ENCODE assay signal across 1 cellular context in the genomic region with DNA sequence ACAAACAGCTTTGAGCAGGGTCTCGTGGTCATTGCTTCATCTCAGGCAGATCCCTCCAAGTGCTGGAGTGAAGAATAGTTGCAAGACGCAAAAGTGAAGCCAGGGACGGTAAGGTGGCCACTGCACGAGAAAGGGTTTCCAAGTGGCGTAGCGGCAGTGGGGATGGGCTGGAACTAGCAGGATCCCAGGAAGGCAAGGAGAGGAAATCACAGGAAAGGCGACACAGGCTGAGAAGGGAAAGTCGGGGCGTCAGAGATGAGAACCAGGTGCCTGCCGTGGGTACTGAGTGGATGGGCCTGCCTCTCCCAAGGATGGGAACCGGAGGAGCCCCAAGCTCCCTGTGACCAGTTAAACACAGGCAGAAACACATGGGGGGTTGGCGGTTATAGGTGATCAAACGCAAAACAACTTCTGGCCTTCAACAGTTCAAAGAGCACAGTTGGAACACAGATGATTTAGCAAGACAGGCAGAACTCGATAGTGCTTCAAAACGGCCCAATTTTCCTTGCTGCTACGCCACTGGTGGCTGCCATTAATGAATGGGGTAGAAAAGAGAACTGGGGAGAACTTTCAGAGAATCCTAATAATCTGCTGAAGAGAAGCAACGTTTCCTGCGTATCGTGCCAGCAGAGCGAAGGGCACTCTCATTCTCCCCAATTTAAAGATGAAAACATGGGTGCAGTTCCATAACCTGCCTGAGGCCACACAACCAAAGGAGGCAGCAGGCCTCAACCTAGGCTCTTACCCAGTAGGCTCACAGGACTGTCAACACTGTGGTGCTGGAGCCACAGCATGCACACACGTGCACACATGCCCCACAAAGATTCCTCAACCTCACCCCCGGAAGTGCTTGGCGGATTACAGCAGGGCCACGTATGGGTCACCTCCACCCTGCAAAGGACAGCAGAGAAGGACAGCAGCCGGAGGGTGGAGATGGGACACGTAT.
TF ChIP-seq lines count a peak whose summit lies in the region.

No MANE protein-coding gene starts in this region.

TF ChIP-seq in HepG2, 621 proteins besides CTCF, POLR2A, EP300 and RAD21 (continued from another document and continues in another):
- TF ChIP-seq, protein P1, sequence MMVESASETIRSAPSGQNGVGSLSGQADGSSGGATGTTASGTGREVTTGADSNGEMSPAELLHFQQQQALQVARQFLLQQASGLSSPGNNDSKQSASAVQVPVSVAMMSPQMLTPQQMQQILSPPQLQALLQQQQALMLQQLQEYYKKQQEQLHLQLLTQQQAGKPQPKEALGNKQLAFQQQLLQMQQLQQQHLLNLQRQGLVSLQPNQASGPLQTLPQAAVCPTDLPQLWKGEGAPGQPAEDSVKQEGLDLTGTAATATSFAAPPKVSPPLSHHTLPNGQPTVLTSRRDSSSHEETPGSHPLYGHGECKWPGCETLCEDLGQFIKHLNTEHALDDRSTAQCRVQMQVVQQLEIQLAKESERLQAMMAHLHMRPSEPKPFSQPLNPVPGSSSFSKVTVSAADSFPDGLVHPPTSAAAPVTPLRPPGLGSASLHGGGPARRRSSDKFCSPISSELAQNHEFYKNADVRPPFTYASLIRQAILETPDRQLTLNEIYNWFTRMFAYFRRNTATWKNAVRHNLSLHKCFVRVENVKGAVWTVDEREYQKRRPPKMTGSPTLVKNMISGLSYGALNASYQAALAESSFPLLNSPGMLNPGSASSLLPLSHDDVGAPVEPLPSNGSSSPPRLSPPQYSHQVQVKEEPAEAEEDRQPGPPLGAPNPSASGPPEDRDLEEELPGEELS (CRISPR knock-in tag; IDR thresholded peaks at IDR 0.05), result peak; percentile 54
- TF ChIP-seq, protein P2, sequence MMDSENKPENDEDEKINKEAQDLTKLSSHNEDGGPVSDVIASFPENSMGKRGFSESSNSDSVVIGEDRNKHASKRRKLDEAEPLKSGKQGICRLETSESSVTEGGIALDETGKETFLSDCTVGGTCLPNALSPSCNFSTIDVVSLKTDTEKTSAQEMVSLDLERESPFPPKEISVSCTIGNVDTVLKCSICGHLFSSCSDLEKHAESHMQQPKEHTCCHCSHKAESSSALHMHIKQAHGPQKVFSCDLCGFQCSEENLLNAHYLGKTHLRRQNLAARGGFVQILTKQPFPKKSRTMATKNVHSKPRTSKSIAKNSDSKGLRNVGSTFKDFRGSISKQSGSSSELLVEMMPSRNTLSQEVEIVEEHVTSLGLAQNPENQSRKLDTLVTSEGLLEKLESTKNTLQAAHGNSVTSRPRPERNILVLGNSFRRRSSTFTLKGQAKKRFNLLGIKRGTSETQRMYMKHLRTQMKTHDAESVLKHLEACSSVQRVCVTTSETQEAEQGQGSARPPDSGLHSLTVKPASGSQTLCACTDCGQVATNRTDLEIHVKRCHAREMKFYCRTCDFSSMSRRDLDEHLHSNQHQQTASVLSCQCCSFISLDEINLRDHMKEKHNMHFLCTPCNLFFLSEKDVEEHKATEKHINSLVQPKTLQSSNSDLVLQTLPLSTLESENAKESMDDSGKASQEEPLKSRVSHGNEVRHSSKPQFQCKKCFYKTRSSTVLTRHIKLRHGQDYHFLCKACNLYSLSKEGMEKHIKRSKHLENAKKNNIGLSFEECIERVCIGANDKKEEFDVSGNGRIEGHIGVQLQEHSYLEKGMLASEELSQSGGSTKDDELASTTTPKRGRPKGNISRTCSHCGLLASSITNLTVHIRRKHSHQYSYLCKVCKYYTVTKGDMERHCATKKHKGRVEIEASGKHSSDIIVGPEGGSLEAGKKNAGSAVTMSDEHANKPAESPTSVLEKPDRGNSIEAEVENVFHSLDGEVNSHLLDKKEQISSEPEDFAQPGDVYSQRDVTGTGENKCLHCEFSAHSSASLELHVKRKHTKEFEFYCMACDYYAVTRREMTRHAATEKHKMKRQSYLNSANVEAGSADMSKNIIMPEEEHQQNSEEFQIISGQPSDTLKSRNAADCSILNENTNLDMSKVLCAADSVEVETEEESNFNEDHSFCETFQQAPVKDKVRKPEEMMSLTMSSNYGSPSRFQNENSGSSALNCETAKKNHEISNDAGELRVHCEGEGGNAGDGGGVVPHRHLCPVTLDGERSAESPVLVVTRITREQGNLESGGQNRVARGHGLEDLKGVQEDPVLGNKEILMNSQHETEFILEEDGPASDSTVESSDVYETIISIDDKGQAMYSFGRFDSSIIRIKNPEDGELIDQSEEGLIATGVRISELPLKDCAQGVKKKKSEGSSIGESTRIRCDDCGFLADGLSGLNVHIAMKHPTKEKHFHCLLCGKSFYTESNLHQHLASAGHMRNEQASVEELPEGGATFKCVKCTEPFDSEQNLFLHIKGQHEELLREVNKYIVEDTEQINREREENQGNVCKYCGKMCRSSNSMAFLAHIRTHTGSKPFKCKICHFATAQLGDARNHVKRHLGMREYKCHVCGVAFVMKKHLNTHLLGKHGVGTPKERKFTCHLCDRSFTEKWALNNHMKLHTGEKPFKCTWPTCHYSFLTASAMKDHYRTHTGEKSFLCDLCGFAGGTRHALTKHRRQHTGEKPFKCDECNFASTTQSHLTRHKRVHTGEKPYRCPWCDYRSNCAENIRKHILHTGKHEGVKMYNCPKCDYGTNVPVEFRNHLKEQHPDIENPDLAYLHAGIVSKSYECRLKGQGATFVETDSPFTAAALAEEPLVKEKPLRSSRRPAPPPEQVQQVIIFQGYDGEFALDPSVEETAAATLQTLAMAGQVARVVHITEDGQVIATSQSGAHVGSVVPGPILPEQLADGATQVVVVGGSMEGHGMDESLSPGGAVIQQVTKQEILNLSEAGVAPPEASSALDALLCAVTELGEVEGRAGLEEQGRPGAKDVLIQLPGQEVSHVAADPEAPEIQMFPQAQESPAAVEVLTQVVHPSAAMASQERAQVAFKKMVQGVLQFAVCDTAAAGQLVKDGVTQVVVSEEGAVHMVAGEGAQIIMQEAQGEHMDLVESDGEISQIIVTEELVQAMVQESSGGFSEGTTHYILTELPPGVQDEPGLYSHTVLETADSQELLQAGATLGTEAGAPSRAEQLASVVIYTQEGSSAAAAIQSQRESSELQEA (CRISPR knock-in tag; IDR thresholded peaks at IDR 0.05; ENCODE audit: not compliant biosample characterization), result no peak
- TF ChIP-seq SP5 (CRISPR knock-in tag; IDR thresholded peaks at IDR 0.05; ENCODE audit: borderline replicate concordance, low read depth), result no peak
- TF ChIP-seq NCOR1 (IDR thresholded peaks at IDR 0.05; ENCODE audit: borderline replicate concordance, low read length), result peak; percentile 57; the same call in 1 of the 2 replicates
- TF ChIP-seq MIER3 (CRISPR knock-in tag; IDR thresholded peaks at IDR 0.05; ENCODE audit: borderline replicate concordance), result no peak
- no peak for TF ChIP-seq SUZ12 (IDR thresholded peaks at IDR 0.05; ENCODE audit: low read depth, low read length)
- no peak for TF ChIP-seq PHB2 (IDR thresholded peaks at IDR 0.05; ENCODE audit: partially characterized antibody)
- TF ChIP-seq, protein P3, sequence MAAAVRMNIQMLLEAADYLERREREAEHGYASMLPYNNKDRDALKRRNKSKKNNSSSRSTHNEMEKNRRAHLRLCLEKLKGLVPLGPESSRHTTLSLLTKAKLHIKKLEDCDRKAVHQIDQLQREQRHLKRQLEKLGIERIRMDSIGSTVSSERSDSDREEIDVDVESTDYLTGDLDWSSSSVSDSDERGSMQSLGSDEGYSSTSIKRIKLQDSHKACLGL (CRISPR knock-in tag; IDR thresholded peaks at IDR 0.05), result no peak
- TF ChIP-seq MATR3 (CRISPR knock-in tag; IDR thresholded peaks at IDR 0.05), result no peak
- TF ChIP-seq ZNF605 (CRISPR knock-in tag; IDR thresholded peaks at IDR 0.05), result 0 out of 2 replicates have a peak, but pooled peaks have one; percentile 36
- TF ChIP-seq ZNF558 (CRISPR knock-in tag; IDR thresholded peaks at IDR 0.05; ENCODE audit: borderline replicate concordance), result no peak
- TF ChIP-seq, protein P4, sequence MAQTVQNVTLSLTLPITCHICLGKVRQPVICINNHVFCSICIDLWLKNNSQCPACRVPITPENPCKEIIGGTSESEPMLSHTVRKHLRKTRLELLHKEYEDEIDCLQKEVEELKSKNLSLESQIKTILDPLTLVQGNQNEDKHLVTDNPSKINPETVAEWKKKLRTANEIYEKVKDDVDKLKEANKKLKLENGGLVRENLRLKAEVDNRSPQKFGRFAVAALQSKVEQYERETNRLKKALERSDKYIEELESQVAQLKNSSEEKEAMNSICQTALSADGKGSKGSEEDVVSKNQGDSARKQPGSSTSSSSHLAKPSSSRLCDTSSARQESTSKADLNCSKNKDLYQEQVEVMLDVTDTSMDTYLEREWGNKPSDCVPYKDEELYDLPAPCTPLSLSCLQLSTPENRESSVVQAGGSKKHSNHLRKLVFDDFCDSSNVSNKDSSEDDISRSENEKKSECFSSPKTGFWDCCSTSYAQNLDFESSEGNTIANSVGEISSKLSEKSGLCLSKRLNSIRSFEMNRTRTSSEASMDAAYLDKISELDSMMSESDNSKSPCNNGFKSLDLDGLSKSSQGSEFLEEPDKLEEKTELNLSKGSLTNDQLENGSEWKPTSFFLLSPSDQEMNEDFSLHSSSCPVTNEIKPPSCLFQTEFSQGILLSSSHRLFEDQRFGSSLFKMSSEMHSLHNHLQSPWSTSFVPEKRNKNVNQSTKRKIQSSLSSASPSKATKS (CRISPR knock-in tag; IDR thresholded peaks at IDR 0.05), result no peak
- TF ChIP-seq, protein P5, sequence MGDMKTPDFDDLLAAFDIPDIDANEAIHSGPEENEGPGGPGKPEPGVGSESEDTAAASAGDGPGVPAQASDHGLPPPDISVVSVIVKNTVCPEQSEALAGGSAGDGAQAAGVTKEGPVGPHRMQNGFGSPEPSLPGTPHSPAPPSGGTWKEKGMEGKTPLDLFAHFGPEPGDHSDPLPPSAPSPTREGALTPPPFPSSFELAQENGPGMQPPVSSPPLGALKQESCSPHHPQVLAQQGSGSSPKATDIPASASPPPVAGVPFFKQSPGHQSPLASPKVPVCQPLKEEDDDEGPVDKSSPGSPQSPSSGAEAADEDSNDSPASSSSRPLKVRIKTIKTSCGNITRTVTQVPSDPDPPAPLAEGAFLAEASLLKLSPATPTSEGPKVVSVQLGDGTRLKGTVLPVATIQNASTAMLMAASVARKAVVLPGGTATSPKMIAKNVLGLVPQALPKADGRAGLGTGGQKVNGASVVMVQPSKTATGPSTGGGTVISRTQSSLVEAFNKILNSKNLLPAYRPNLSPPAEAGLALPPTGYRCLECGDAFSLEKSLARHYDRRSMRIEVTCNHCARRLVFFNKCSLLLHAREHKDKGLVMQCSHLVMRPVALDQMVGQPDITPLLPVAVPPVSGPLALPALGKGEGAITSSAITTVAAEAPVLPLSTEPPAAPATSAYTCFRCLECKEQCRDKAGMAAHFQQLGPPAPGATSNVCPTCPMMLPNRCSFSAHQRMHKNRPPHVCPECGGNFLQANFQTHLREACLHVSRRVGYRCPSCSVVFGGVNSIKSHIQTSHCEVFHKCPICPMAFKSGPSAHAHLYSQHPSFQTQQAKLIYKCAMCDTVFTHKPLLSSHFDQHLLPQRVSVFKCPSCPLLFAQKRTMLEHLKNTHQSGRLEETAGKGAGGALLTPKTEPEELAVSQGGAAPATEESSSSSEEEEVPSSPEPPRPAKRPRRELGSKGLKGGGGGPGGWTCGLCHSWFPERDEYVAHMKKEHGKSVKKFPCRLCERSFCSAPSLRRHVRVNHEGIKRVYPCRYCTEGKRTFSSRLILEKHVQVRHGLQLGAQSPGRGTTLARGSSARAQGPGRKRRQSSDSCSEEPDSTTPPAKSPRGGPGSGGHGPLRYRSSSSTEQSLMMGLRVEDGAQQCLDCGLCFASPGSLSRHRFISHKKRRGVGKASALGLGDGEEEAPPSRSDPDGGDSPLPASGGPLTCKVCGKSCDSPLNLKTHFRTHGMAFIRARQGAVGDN (CRISPR knock-in tag; IDR thresholded peaks at IDR 0.05), result peak; percentile 75
- TF ChIP-seq ZNF850 (CRISPR knock-in tag; conservative IDR thresholded peaks at IDR 0.05), result no peak
- TF ChIP-seq, protein P6, sequence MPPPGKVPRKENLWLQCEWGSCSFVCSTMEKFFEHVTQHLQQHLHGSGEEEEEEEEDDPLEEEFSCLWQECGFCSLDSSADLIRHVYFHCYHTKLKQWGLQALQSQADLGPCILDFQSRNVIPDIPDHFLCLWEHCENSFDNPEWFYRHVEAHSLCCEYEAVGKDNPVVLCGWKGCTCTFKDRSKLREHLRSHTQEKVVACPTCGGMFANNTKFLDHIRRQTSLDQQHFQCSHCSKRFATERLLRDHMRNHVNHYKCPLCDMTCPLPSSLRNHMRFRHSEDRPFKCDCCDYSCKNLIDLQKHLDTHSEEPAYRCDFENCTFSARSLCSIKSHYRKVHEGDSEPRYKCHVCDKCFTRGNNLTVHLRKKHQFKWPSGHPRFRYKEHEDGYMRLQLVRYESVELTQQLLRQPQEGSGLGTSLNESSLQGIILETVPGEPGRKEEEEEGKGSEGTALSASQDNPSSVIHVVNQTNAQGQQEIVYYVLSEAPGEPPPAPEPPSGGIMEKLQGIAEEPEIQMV (CRISPR knock-in tag; IDR thresholded peaks at IDR 0.05; ENCODE audit: low read depth), result no peak
- TF ChIP-seq, protein P7, sequence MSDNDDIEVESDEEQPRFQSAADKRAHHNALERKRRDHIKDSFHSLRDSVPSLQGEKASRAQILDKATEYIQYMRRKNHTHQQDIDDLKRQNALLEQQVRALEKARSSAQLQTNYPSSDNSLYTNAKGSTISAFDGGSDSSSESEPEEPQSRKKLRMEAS (IDR thresholded peaks at IDR 0.05), result peak; percentile 50; the same call in 1 of the 2 replicates
- TF ChIP-seq ZNF354B (CRISPR knock-in tag; IDR thresholded peaks at IDR 0.05), result no peak
- TF ChIP-seq, protein P8, sequence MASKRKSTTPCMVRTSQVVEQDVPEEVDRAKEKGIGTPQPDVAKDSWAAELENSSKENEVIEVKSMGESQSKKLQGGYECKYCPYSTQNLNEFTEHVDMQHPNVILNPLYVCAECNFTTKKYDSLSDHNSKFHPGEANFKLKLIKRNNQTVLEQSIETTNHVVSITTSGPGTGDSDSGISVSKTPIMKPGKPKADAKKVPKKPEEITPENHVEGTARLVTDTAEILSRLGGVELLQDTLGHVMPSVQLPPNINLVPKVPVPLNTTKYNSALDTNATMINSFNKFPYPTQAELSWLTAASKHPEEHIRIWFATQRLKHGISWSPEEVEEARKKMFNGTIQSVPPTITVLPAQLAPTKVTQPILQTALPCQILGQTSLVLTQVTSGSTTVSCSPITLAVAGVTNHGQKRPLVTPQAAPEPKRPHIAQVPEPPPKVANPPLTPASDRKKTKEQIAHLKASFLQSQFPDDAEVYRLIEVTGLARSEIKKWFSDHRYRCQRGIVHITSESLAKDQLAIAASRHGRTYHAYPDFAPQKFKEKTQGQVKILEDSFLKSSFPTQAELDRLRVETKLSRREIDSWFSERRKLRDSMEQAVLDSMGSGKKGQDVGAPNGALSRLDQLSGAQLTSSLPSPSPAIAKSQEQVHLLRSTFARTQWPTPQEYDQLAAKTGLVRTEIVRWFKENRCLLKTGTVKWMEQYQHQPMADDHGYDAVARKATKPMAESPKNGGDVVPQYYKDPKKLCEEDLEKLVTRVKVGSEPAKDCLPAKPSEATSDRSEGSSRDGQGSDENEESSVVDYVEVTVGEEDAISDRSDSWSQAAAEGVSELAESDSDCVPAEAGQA (IDR thresholded peaks at IDR 0.05; ENCODE audit: low read depth), result peak; percentile 31; the same call in 1 of the 2 replicates
- TF ChIP-seq, protein P8 (CRISPR knock-in tag; IDR thresholded peaks at IDR 0.05; ENCODE audit: borderline replicate concordance), result no peak
- TF ChIP-seq DMAP1 (CRISPR knock-in tag; IDR thresholded peaks at IDR 0.05), result no peak
